Comparison of ENCODE assay signal across 20 cellular contexts in genomic region chr6:83008631-83009030, GRCh38. TPM values are rescaled to one million over a fixed set of nuclear protein-coding genes. Genes with fewer than 3 reads are reported as not detected.
DNase-seq lines count a peak whose midpoint lies in the region; ATAC-seq and FAIRE-seq lines count a peak whose summit lies in the region.
"Had no signal": no experiment of that assay in that cellular context is flagged by ENCODE, and none has a peak within 500 bp of the region (broad histone marks: within the 10 kb centered on the region; RNA-seq: fewer than 3 reads in every experiment).

No MANE protein-coding gene starts in this region.

- no peaks in the 10 kb centered on the region for H3K9me3 Mint-ChIP-seq in activated CD8-positive, alpha-beta memory T cell treated with anti-CD3 and anti-CD28 coated beads, Interleukin-2, amount 10 ng/mL, durations not matched to agents 7 days and 5 days (ENCODE audit: low read depth)
- H3K9me3 Mint-ChIP-seq: activated naive CD4-positive, alpha-beta T cell treated with anti-CD3 and anti-CD28 coated beads, Interleukin-2, amount 10 ng/mL, durations not matched to agents 7 days and 5 days; HFFc6 had no signal

- ATAC-seq in HG03175 (IDR thresholded peaks at IDR 0.05; ENCODE audit: unreplicated experiment) = no peak
- ATAC-seq in activated CD8-positive, alpha-beta memory T cell treated with anti-CD3 and anti-CD28 coated beads, Interleukin-2, amount 10 ng/mL, durations not matched to agents 7 days and 5 days = no peak
- ATAC-seq: activated CD4-positive, CD25-positive, alpha-beta regulatory T cell treated with anti-CD3 and anti-CD28 coated beads, Interleukin-2, amount 50 U/mL, for 24 hours; stimulated activated naive CD8-positive, alpha-beta T cell treated with anti-CD3 and anti-CD28 coated beads, Interleukin-15, Interleukin-2, amounts not matched to agents 100 U/mL and 50 U/mL, for 24 hours had no signal

- H3K36me3 Mint-ChIP-seq in activated CD8-positive, alpha-beta memory T cell treated with anti-CD3 and anti-CD28 coated beads, Interleukin-2, amount 10 ng/mL, durations not matched to agents 7 days and 5 days = peaks cover 5% of the 10 kb centered on the region

- no peaks in the 10 kb centered on the region for H3K27me3 Mint-ChIP-seq in activated CD8-positive, alpha-beta memory T cell treated with anti-CD3 and anti-CD28 coated beads, Interleukin-2, amount 10 ng/mL, durations not matched to agents 7 days and 5 days
- H3K27me3 Mint-ChIP-seq: activated naive CD4-positive, alpha-beta T cell treated with anti-CD3 and anti-CD28 coated beads, Interleukin-2, amount 10 ng/mL, durations not matched to agents 7 days and 5 days had no signal

- H3K4me3 Mint-ChIP-seq in activated CD8-positive, alpha-beta memory T cell treated with anti-CD3 and anti-CD28 coated beads, Interleukin-2, amount 10 ng/mL, durations not matched to agents 7 days and 5 days = no peak overlapping the region
- H3K4me3 Mint-ChIP-seq: activated naive CD4-positive, alpha-beta T cell treated with anti-CD3 and anti-CD28 coated beads, Interleukin-2, amount 10 ng/mL, durations not matched to agents 7 days and 5 days; HFFc6 had no signal

- DNase-seq in COR-L47 (lab: John Stamatoyannopoulos, UW) (peak; percentile 47), GM18507 (ENCODE audit: extremely low spot score, insufficient read length, low read depth) (no peak), NCI-H748 treated with DMSO at 0.1 percent for 48 hours (lab: John Stamatoyannopoulos, UW) (peak; percentile 47), HTR-8/SVneo (ENCODE audit: insufficient read length, low spot score) (no peak)
- no peak for DNase-seq in stimulated activated CD4-positive, alpha-beta T cell treated with anti-CD3 and anti-CD28 coated beads, Interleukin-15, amount 100 ng/mL, for 24 hours
- DNase-seq in activated CD8-positive, alpha-beta memory T cell treated with anti-CD3 and anti-CD28 coated beads, Interleukin-2, amount 10 ng/mL, durations not matched to agents 7 days and 5 days = no peak
- DNase-seq: activated CD8-positive, alpha-beta memory T cell treated with anti-CD3 and anti-CD28 coated beads for 24 hours; activated naive CD4-positive, alpha-beta T cell treated with anti-CD3 and anti-CD28 coated beads, Interleukin-2, amount 10 ng/mL, durations not matched to agents 7 days and 5 days; activated T-cell treated with anti-CD3 and anti-CD28 coated beads, Interleukin-2, amount 50 U/mL, for 48 hours; amygdala; foreskin fibroblast; HFFc6; SHP77; spleen; stimulated activated CD4-positive, alpha-beta T cell treated with anti-CD3 and anti-CD28 coated beads, Interleukin-4, amount 100 ng/mL, for 24 hours; stimulated activated naive CD8-positive, alpha-beta T cell treated with anti-CD3 and anti-CD28 coated beads, Interleukin-15, Interleukin-2, amounts not matched to agents 100 U/mL and 50 U/mL, for 24 hours had no signal

- H3K27ac Mint-ChIP-seq in activated CD8-positive, alpha-beta memory T cell treated with anti-CD3 and anti-CD28 coated beads, Interleukin-2, amount 10 ng/mL, durations not matched to agents 7 days and 5 days = no peak overlapping the region
- H3K27ac Mint-ChIP-seq: activated naive CD4-positive, alpha-beta T cell treated with anti-CD3 and anti-CD28 coated beads, Interleukin-2, amount 10 ng/mL, durations not matched to agents 7 days and 5 days; HFFc6 had no signal

- CTCF ChIA-PET in activated CD8-positive, alpha-beta memory T cell treated with anti-CD3 and anti-CD28 coated beads, Interleukin-2, amount 10 ng/mL, durations not matched to agents 7 days and 5 days (lab: Charles Lee) = no interaction called here

- FAIRE-seq in GM18507 (lab: Jason Lieb, UNC) = peak; percentile 44
- peak; percentile 89 for FAIRE-seq in islet of Langerhans (lab: Jason Lieb, UNC)
- no peak for FAIRE-seq in HTR-8/SVneo (lab: Jason Lieb, UNC)
- FAIRE-seq: GM12891 had no signal

- no peaks in the 10 kb centered on the region for H3K4me1 Mint-ChIP-seq in activated CD8-positive, alpha-beta memory T cell treated with anti-CD3 and anti-CD28 coated beads, Interleukin-2, amount 10 ng/mL, durations not matched to agents 7 days and 5 days

RNA-seq across cellular contexts. Expression of gene UBE3D, which starts 57.0 kb away (rescaled TPM):
- total RNA-seq in activated CD8-positive, alpha-beta memory T cell treated with anti-CD3 and anti-CD28 coated beads, Interleukin-2, amount 10 ng/mL, durations not matched to agents 7 days and 5 days = 1 to 10 TPM; 4.6 to 4.7 TPM

RNA-seq across cellular contexts. Expression of gene DOP1A, which starts 58.8 kb away (rescaled TPM):
- 10 to 100 TPM; 22.0 to 34.7 TPM for total RNA-seq in activated CD8-positive, alpha-beta memory T cell treated with anti-CD3 and anti-CD28 coated beads, Interleukin-2, amount 10 ng/mL, durations not matched to agents 7 days and 5 days

Comparison
In these comparisons a context has a peak if more than half of its experiments do, and no peak if none do; other contexts are left out.
1. DNase-seq: peak in COR-L47 (single experiment) and NCI-H748 treated with DMSO at 0.1 percent for 48 hours (single experiment); none in GM18507 (single experiment), HTR-8/SVneo (single experiment), stimulated activated CD4-positive, alpha-beta T cell treated with anti-CD3 and anti-CD28 coated beads, Interleukin-15, amount 100 ng/mL, for 24 hours (single experiment) and activated CD8-positive, alpha-beta memory T cell treated with anti-CD3 and anti-CD28 coated beads, Interleukin-2, amount 10 ng/mL, durations not matched to agents 7 days and 5 days (single experiment).